ENCODE assay signal across 18 cellular contexts in genomic region chr10:45999955-46000354, GRCh38. TPM values are rescaled to one million over a fixed set of nuclear protein-coding genes. Genes with fewer than 3 reads are reported as not detected.
"Had no signal": no experiment of that assay in that cellular context is flagged by ENCODE, and none has a peak within 500 bp of the region (broad histone marks: within the 10 kb centered on the region; RNA-seq: fewer than 3 reads in every experiment).

No MANE protein-coding gene starts in this region.

RNA-seq across cellular contexts. Expression of gene MSMB, which starts 46.1 kb away (rescaled TPM):
- total RNA-seq: activated naive CD4-positive, alpha-beta T cell treated with anti-CD3 and anti-CD28 coated beads for 36 hours; activated naive CD4-positive, alpha-beta T cell treated with anti-CD3 and anti-CD28 coated beads, Interleukin-2, amount 50 U/mL, for 72 hours; activated naive CD8-positive, alpha-beta T cell treated with anti-CD3 and anti-CD28 coated beads for 36 hours; activated naive CD8-positive, alpha-beta T cell treated with anti-CD3 and anti-CD28 coated beads, Interleukin-2, amount 10 ng/mL, durations not matched to agents 7 days and 5 days; activated T-cell treated with anti-CD3 and anti-CD28 coated beads, Interleukin-2, amount 50 U/mL, for 4 hours; activated T-cell treated with anti-CD3 and anti-CD28 coated beads, Interleukin-2, amount 50 U/mL, for 72 hours; activated T-helper 1 cell treated with anti-CD3 and anti-CD28 coated beads, Interleukin-12 subunit alpha, Interleukin-12 subunit beta, Interleukin-2, Interleukin-4 antibody, amounts not matched to agents 30 ng/mL and 10 ng/mL and 1 ng/mL, durations not matched to agents 14 hours and 24 hours and 36 hours; activated T-helper 17 cell treated with anti-CD3 and anti-CD28 coated beads, Interleukin-2, amount 50 U/mL, for 72 hours; activated T-helper 2 cell treated with anti-CD3 and anti-CD28 coated beads, Interferon-gamma antibody, Interleukin-2, Interleukin-4, amounts not matched to agents 10 μg/mL and 5 μg/mL and 100 μg/mL, durations not matched to agents 14 hours and 24 hours and 36 hours; adrenal gland; aorta; ascending aorta; astrocyte; body of pancreas; cardiac muscle cell; cardiac septum; cerebellum had no signal
- polyA plus RNA-seq: adipose tissue, adrenal gland, aorta, cardiac muscle cell had no signal
